In genomic region chr22:23744001-23744400, GRCh38 we compare ENCODE assay signal across 1 cellular context.
A peak's percentile ranks its signal among the peaks of the same experiment; 100 is the strongest.
TF ChIP-seq lines count a peak whose summit lies in the region.

No MANE protein-coding gene starts in this region.

TF ChIP-seq in GM12878, 131 proteins besides CTCF, POLR2A, EP300 and RAD21:
- TF ChIP-seq NFXL1 (IDR thresholded peaks at IDR 0.05; ENCODE audit: borderline replicate concordance) (no peak), JUND (IDR thresholded peaks at IDR 0.05; ENCODE audit: low read depth, low read length) (no peak), GABPA (IDR thresholded peaks at IDR 0.05; ENCODE audit: low read depth) (no peak), ZNF687 (IDR thresholded peaks at IDR 0.05) (peak; percentile 99), DPF2 (IDR thresholded peaks at IDR 0.05) (no peak), TBL1XR1 (IDR thresholded peaks at IDR 0.05; ENCODE audit: low read depth, low read length) (no peak), ZNF24 (IDR thresholded peaks at IDR 0.05) (peak; percentile 94), EZH2 (IDR thresholded peaks at IDR 0.05; ENCODE audit: borderline replicate concordance, control insufficient read depth, low read depth, low read length) (no peak), ZNF592 (IDR thresholded peaks at IDR 0.05) (peak; percentile 98)
